19 cellular contexts compared by ENCODE assay signal in genomic region chr4:23068756-23069155, GRCh38.
DNase-seq lines count a peak whose midpoint lies in the region; ATAC-seq and TF ChIP-seq lines count a peak whose summit lies in the region.
"Had no signal": no experiment of that assay in that cellular context is flagged by ENCODE, and none has a peak within 500 bp of the region (broad histone marks: within the 10 kb centered on the region; RNA-seq: fewer than 3 reads in every experiment).

No MANE protein-coding gene starts in this region.

- H3F3A ChIP-seq in PC-3 (ENCODE audit: low read length, unreplicated experiment): peaks cover 3% of the 10 kb centered on the region

- peak overlapping the region; percentile 43 for H3K9ac ChIP-seq in PC-3 (ENCODE audit: low read length)
- H3K9ac ChIP-seq: GM23248 had no signal

- no peaks in the 10 kb centered on the region for H3K36me3 ChIP-seq in PC-3 (ENCODE audit: low read depth, low read length)
- no peaks in the 10 kb centered on the region for H3K36me3 ChIP-seq in osteoblast (ENCODE audit: insufficient read depth, low read length)
- H3K36me3 ChIP-seq in CD4-positive, alpha-beta memory T cell (ENCODE audit: insufficient read depth, low read length): no peaks in the 10 kb centered on the region
- H3K36me3 ChIP-seq in BE2C: no peaks in the 10 kb centered on the region

- no peaks in the 10 kb centered on the region for H3K27me3 Mint-ChIP-seq in CD4-positive, alpha-beta memory T cell

- no peaks in the 10 kb centered on the region for H3K36me3 Mint-ChIP-seq in CD4-positive, alpha-beta memory T cell
- H3K36me3 Mint-ChIP-seq: CD8-positive, alpha-beta T cell had no signal

- H3K9me3 ChIP-seq in PC-3 (ENCODE audit: low read length) (no peaks in the 10 kb centered on the region), osteoblast (ENCODE audit: low read depth, low read length) (no peaks in the 10 kb centered on the region), BE2C (no peaks in the 10 kb centered on the region)
- H3K9me3 ChIP-seq in CD4-positive, alpha-beta memory T cell (ENCODE audit: control insufficient read depth in 1 of 2, low read length in 2 of 2): no peaks in the 10 kb centered on the region
- H3K9me3 ChIP-seq: A549, Caco-2 had no signal

- no peak overlapping the region for H3K4me3 Mint-ChIP-seq in CD4-positive, alpha-beta memory T cell
- H3K4me3 Mint-ChIP-seq: CD8-positive, alpha-beta T cell had no signal

- H3K4me3 ChIP-seq in PC-3 (ENCODE audit: low read length) (peak overlapping the region; percentile 32; the same call in 1 of the 2 replicates), osteoblast (ENCODE audit: insufficient read depth, low read length) (no peak overlapping the region), BE2C (ENCODE audit: low read depth, low read length) (no peak overlapping the region)
- no peak overlapping the region for H3K4me3 ChIP-seq in CD4-positive, alpha-beta memory T cell (ENCODE audit: low read length in 2 of 2)
- H3K4me3 ChIP-seq: A549, GM23248 had no signal

- peak; percentile 0 for DNase-seq in EL
- DNase-seq in PC-3: peak; percentile 34
- no peak for DNase-seq in osteoblast (ENCODE audit: insufficient read length, low spot score, missing footprints)
- DNase-seq in inferior parietal cortex (ENCODE audit: extremely low spot score): no peak
- no peak for DNase-seq in CD4-positive, alpha-beta memory T cell
- no peak for DNase-seq in BE2C
- DNase-seq: 8988T; ACHN; AML-193; C1 segment of cervical spinal cord; Caco-2; CD8-positive, alpha-beta T cell; DMS 273 treated with DMSO at 0.1 percent for 48 hours; DMS79; GF-D8; GM23248; H7; HCEC 1CT had no signal

- no peaks in the 10 kb centered on the region for H3K27me3 ChIP-seq in PC-3 (ENCODE audit: low read length)
- H3K27me3 ChIP-seq in osteoblast (ENCODE audit: insufficient read depth, low read length): no peaks in the 10 kb centered on the region
- H3K27me3 ChIP-seq in CD4-positive, alpha-beta memory T cell (ENCODE audit: insufficient read depth, low read length): no peaks in the 10 kb centered on the region
- no peaks in the 10 kb centered on the region for H3K27me3 ChIP-seq in BE2C

- H3K4me2 ChIP-seq in PC-3 (ENCODE audit: low read length): peak overlapping the region; percentile 70
- H3K4me2 ChIP-seq in osteoblast (ENCODE audit: insufficient read depth, low read length): no peak overlapping the region
- H3K4me2 ChIP-seq: A549 had no signal

- no peaks in the 10 kb centered on the region for H3K9me2 ChIP-seq in PC-3 (replicated peaks; ENCODE audit: low read length)

- H2AFZ ChIP-seq in PC-3 (ENCODE audit: low read length): peak overlapping the region; percentile 50; the same call in 1 of the 2 replicates
- H2AFZ ChIP-seq in osteoblast (ENCODE audit: low read length): peak overlapping the region; percentile 43
- H2AFZ ChIP-seq: GM23248 had no signal

- no TSS peak for BruUV-seq in PC-3 (replicated peaks; lab: Mats Ljungman, UMichigan)

- no peaks in the 10 kb centered on the region for H3K4me1 Mint-ChIP-seq in CD4-positive, alpha-beta memory T cell

- no peak overlapping the region for H3K27ac Mint-ChIP-seq in CD4-positive, alpha-beta memory T cell
- H3K27ac Mint-ChIP-seq: CD8-positive, alpha-beta T cell had no signal

- no peaks in the 10 kb centered on the region for H4K20me1 ChIP-seq in PC-3 (ENCODE audit: low read length)
- no peaks in the 10 kb centered on the region for H4K20me1 ChIP-seq in osteoblast (ENCODE audit: insufficient read depth, low read length)

- TF ChIP-seq CTCF in PC-3 (conservative IDR thresholded peaks at IDR 0.05; ENCODE audit: low read depth, low read length) (no peak), osteoblast (IDR thresholded peaks at IDR 0.05; ENCODE audit: extremely low read depth, low read depth, low read length) (no peak), BE2C (IDR thresholded peaks at IDR 0.05; ENCODE audit: low read depth, low read length) (no peak)

- CTCF ChIA-PET in PC-3 (lab: Charles Lee): no interaction called here
- CTCF ChIA-PET in CD4-positive, alpha-beta memory T cell (lab: Charles Lee; ENCODE audit: partially characterized antibody): no interaction called here

- intact Hi-C loops in PC-3 (cut with micrococcal nuclease): loop anchor here (10.0 kb wide), 2 partner anchors 66 to 84 kb away; no protein-coding TSS in a partner anchor
- intact Hi-C loops in CD4-positive, alpha-beta memory T cell (cut with micrococcal nuclease): no loop called here

- H3K27ac ChIP-seq in PC-3 (ENCODE audit: low read length) (peak overlapping the region; percentile 92), osteoblast (ENCODE audit: low read depth, low read length) (no peak overlapping the region)
- no peak overlapping the region for H3K27ac ChIP-seq in CD4-positive, alpha-beta memory T cell (ENCODE audit: low read depth, low read length)
- H3K27ac ChIP-seq: A549, GM23248 had no signal

- POLR2A ChIA-PET in PC-3 (lab: Charles Lee; ENCODE audit: unreplicated experiment): no interaction called here
- POLR2A ChIA-PET in CD4-positive, alpha-beta memory T cell (lab: Charles Lee; ENCODE audit: partially characterized antibody): no interaction called here

- peaks cover 0 to 12% (median 5%) of the 10 kb centered on the region in 8 donors for H3K9me3 Mint-ChIP-seq in CD4-positive, alpha-beta memory T cell

- no peaks in the 10 kb centered on the region for H3K79me2 ChIP-seq in PC-3 (ENCODE audit: low read length)
- H3K79me2 ChIP-seq in osteoblast (ENCODE audit: insufficient read depth, low read length): no peaks in the 10 kb centered on the region

- peak; percentile 55 for ATAC-seq in PC-3
- ATAC-seq: A549; CD8-positive, alpha-beta T cell had no signal

- H3K4me1 ChIP-seq in PC-3 (ENCODE audit: insufficient read depth, low read length): peaks cover 19% of the 10 kb centered on the region
- no peaks in the 10 kb centered on the region for H3K4me1 ChIP-seq in osteoblast (ENCODE audit: insufficient read depth, low read length)
- H3K4me1 ChIP-seq in CD4-positive, alpha-beta memory T cell (ENCODE audit: insufficient read depth, low read length): no peaks in the 10 kb centered on the region
- no peaks in the 10 kb centered on the region for H3K4me1 ChIP-seq in BE2C
- H3K4me1 ChIP-seq: A549, Caco-2 had no signal

Comparison
In these comparisons a context has a peak if more than half of its experiments do, and no peak if none do; other contexts are left out.
1. DNase-seq: peak in EL (single experiment) and PC-3 (single experiment); none in osteoblast (single experiment), inferior parietal cortex (single experiment), CD4-positive, alpha-beta memory T cell (0 of 5) and BE2C (single experiment).